Comparison of ENCODE assay signal across 14 cellular contexts in the genomic region with DNA sequence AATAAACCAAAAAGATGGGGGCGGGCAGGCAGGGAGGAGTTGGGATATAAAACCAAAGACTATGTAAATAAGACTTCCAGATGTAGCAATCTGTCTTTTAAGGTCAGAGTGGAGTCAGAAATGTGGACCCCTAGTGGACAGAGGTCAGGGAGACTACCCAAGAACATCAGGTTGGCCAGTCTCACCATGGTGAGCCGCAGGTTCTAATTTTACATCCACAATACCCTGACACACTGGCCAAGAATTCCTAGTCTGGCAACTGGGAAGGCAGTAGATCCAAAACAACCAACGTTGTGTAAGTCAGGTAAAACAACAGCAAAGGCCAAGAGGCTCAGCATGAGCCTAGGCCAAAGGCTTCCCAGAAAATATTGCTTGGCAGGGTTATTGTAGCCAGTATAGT.
DNase-seq lines count a peak whose midpoint lies in the region; ATAC-seq and TF ChIP-seq lines count a peak whose summit lies in the region.
"Had no signal": no experiment of that assay in that cellular context is flagged by ENCODE, and none has a peak within 500 bp of the region (broad histone marks: within the 10 kb centered on the region; RNA-seq: fewer than 3 reads in every experiment).

No MANE protein-coding gene starts in this region.

- no peak overlapping the region for H4K8ac ChIP-seq in neuronal stem cell (ENCODE audit: low read depth, low read length)

- no peaks in the 10 kb centered on the region for H3K36me3 ChIP-seq in PC-3 (ENCODE audit: low read depth, low read length)
- H3K36me3 ChIP-seq in cardiac muscle cell, result no peaks in the 10 kb centered on the region
- no peaks in the 10 kb centered on the region for H3K36me3 ChIP-seq in neuronal stem cell (replicated peaks in 1 of 2; ENCODE audit: control insufficient read depth in 2 of 2, insufficient read depth in 2 of 2, low read length in 2 of 2)

- peak overlapping the region; percentile 91 for H3K27ac Mint-ChIP-seq in activated CD8-positive, alpha-beta T cell treated with anti-CD3 and anti-CD28 coated beads for 36 hours
- no peak overlapping the region for H3K27ac Mint-ChIP-seq in activated CD8-positive, alpha-beta T cell treated with anti-CD3 and anti-CD28 coated beads, Interleukin-2, amount 10 ng/mL, durations not matched to agents 7 days and 5 days
- H3K27ac Mint-ChIP-seq in stimulated activated memory B cell treated with anti-CD40 and anti-IgM and Interleukin-4, amounts not matched to agents 10 μg/mL and 1 μg/mL and 100 μg/mL, for 72 hours, result peak overlapping the region; percentile 30

- no peak overlapping the region for H3K27ac ChIP-seq in PC-3 (ENCODE audit: low read length)
- H3K27ac ChIP-seq in cardiac muscle cell, result peak overlapping the region; percentile 1
- no peak overlapping the region for H3K27ac ChIP-seq in neuronal stem cell (replicated peaks; ENCODE audit: low read length)
- H3K27ac ChIP-seq: PC-9 had no signal

- H3K27me3 ChIP-seq in PC-3 (ENCODE audit: low read length) (no peaks in the 10 kb centered on the region), cardiac muscle cell (no peaks in the 10 kb centered on the region), neuronal stem cell (ENCODE audit: control insufficient read depth in 3 of 3, insufficient read depth in 3 of 3, low read depth in 1 of 3, low read length in 3 of 3) (no peaks in the 10 kb centered on the region)

- H3K79me1 ChIP-seq in neuronal stem cell (ENCODE audit: low read depth, low read length), result no peaks in the 10 kb centered on the region

- H3K4me2 ChIP-seq in PC-3 (ENCODE audit: low read length) (no peak overlapping the region), neuronal stem cell (ENCODE audit: insufficient read depth, low read length, poor library complexity, severe bottlenecking) (no peak overlapping the region)
- H3K4me2 ChIP-seq: PC-9 had no signal

- H3K9ac ChIP-seq in PC-3 (ENCODE audit: low read length) (no peak overlapping the region), neuronal stem cell (ENCODE audit: low read depth, low read length, poor library complexity) (no peak overlapping the region)

- H3K36me3 Mint-ChIP-seq in activated CD8-positive, alpha-beta T cell treated with anti-CD3 and anti-CD28 coated beads for 36 hours (ENCODE audit: low read depth), result peaks cover 34% of the 10 kb centered on the region
- peaks cover 7% of the 10 kb centered on the region for H3K36me3 Mint-ChIP-seq in activated CD8-positive, alpha-beta T cell treated with anti-CD3 and anti-CD28 coated beads, Interleukin-2, amount 10 ng/mL, durations not matched to agents 7 days and 5 days (ENCODE audit: low read depth)
- H3K36me3 Mint-ChIP-seq in stimulated activated memory B cell treated with anti-CD40 and anti-IgM and Interleukin-4, amounts not matched to agents 10 μg/mL and 1 μg/mL and 100 μg/mL, for 72 hours, result peaks cover 8% of the 10 kb centered on the region

- no peak overlapping the region for H2BK5ac ChIP-seq in neuronal stem cell (ENCODE audit: low read length)

- H4K20me1 ChIP-seq in PC-3 (ENCODE audit: low read length), result no peaks in the 10 kb centered on the region

- H3K4me1 Mint-ChIP-seq in activated CD8-positive, alpha-beta T cell treated with anti-CD3 and anti-CD28 coated beads for 36 hours (ENCODE audit: low read depth), result peaks cover 88% of the 10 kb centered on the region
- peaks cover 40% of the 10 kb centered on the region for H3K4me1 Mint-ChIP-seq in activated CD8-positive, alpha-beta T cell treated with anti-CD3 and anti-CD28 coated beads, Interleukin-2, amount 10 ng/mL, durations not matched to agents 7 days and 5 days (ENCODE audit: low read depth)
- H3K4me1 Mint-ChIP-seq in stimulated activated memory B cell treated with anti-CD40 and anti-IgM and Interleukin-4, amounts not matched to agents 10 μg/mL and 1 μg/mL and 100 μg/mL, for 72 hours, result peaks cover 39% of the 10 kb centered on the region

- no peak overlapping the region for H3K23ac ChIP-seq in neuronal stem cell (ENCODE audit: low read depth, low read length, poor library complexity)

- intact Hi-C loops in activated CD8-positive, alpha-beta T cell treated with anti-CD3 and anti-CD28 coated beads for 36 hours (cut with micrococcal nuclease), result loop anchor here (5.0 to 10.0 kb wide), 2 partner anchors 73 to 315 kb away; no protein-coding TSS in a partner anchor
- intact Hi-C loops in PC-3 (cut with micrococcal nuclease) (no loop called here), lower leg skin (cut with DNase I; ENCODE audit: low total_unique reads) (no loop called here)

- H3K4me3 ChIP-seq in PC-3 (ENCODE audit: low read length) (no peak overlapping the region), cardiac muscle cell (no peak overlapping the region), lower leg skin (ENCODE audit: low read depth, poor library complexity, severe bottlenecking) (no peak overlapping the region), neuronal stem cell (ENCODE audit: low read length in 2 of 2) (no peak overlapping the region)
- H3K4me3 ChIP-seq: PC-9 had no signal

- no peaks in the 10 kb centered on the region for H3K4me1 ChIP-seq in PC-3 (ENCODE audit: insufficient read depth, low read length)
- peaks cover 18% of the 10 kb centered on the region for H3K4me1 ChIP-seq in cardiac muscle cell (ENCODE audit: low read depth)
- peaks cover 0 to 3% of the 10 kb centered on the region in 2 donors for H3K4me1 ChIP-seq in neuronal stem cell (ENCODE audit: control insufficient read depth in 2 of 2, insufficient read depth in 1 of 2, low read depth in 1 of 2, low read length in 2 of 2)

- no peak for TF ChIP-seq POLR2A in lower leg skin (IDR thresholded peaks at IDR 0.05)

- no peak overlapping the region for H2AK5ac ChIP-seq in neuronal stem cell (ENCODE audit: low read depth, low read length)

- H3K9me3 Mint-ChIP-seq in activated CD8-positive, alpha-beta T cell treated with anti-CD3 and anti-CD28 coated beads for 36 hours, result no peaks in the 10 kb centered on the region
- no peaks in the 10 kb centered on the region for H3K9me3 Mint-ChIP-seq in activated CD8-positive, alpha-beta T cell treated with anti-CD3 and anti-CD28 coated beads, Interleukin-2, amount 10 ng/mL, durations not matched to agents 7 days and 5 days (ENCODE audit: insufficient read depth)
- H3K9me3 Mint-ChIP-seq in stimulated activated memory B cell treated with anti-CD40 and anti-IgM and Interleukin-4, amounts not matched to agents 10 μg/mL and 1 μg/mL and 100 μg/mL, for 72 hours, result no peaks in the 10 kb centered on the region

- no peak overlapping the region for H2BK12ac ChIP-seq in neuronal stem cell (ENCODE audit: low read length)

- no peak overlapping the region for H3K14ac ChIP-seq in neuronal stem cell (ENCODE audit: low read length)

- no peak overlapping the region for H3K4me3 Mint-ChIP-seq in activated CD8-positive, alpha-beta T cell treated with anti-CD3 and anti-CD28 coated beads for 36 hours
- no peak overlapping the region for H3K4me3 Mint-ChIP-seq in activated CD8-positive, alpha-beta T cell treated with anti-CD3 and anti-CD28 coated beads, Interleukin-2, amount 10 ng/mL, durations not matched to agents 7 days and 5 days
- no peak overlapping the region for H3K4me3 Mint-ChIP-seq in stimulated activated memory B cell treated with anti-CD40 and anti-IgM and Interleukin-4, amounts not matched to agents 10 μg/mL and 1 μg/mL and 100 μg/mL, for 72 hours

- H3K9me2 ChIP-seq in PC-3 (replicated peaks; ENCODE audit: low read length), result no peaks in the 10 kb centered on the region

- no peak overlapping the region for H4K91ac ChIP-seq in neuronal stem cell (ENCODE audit: low read depth, low read length, poor library complexity)

- no peak overlapping the region for H2BK15ac ChIP-seq in neuronal stem cell (ENCODE audit: low read length)

- peak; percentile 43 for TF ChIP-seq CTCF in activated CD8-positive, alpha-beta T cell treated with anti-CD3 and anti-CD28 coated beads for 36 hours (IDR thresholded peaks at IDR 0.05)
- TF ChIP-seq CTCF in PC-3 (conservative IDR thresholded peaks at IDR 0.05; ENCODE audit: low read depth, low read length), result peak; percentile 41
- TF ChIP-seq CTCF in cardiac muscle cell (IDR thresholded peaks at IDR 0.05; ENCODE audit: low read depth, low read length), result no peak
- no peak for TF ChIP-seq CTCF in lower leg skin (IDR thresholded peaks at IDR 0.05)

- H3F3A ChIP-seq in PC-3 (ENCODE audit: low read length, unreplicated experiment), result no peaks in the 10 kb centered on the region

- no peak overlapping the region for H3K4ac ChIP-seq in neuronal stem cell (ENCODE audit: low read length)

- no TSS peak for BruUV-seq in PC-3 (replicated peaks; lab: Mats Ljungman, UMichigan)

- H3K27me3 Mint-ChIP-seq in activated CD8-positive, alpha-beta T cell treated with anti-CD3 and anti-CD28 coated beads for 36 hours, result no peaks in the 10 kb centered on the region
- H3K27me3 Mint-ChIP-seq in activated CD8-positive, alpha-beta T cell treated with anti-CD3 and anti-CD28 coated beads, Interleukin-2, amount 10 ng/mL, durations not matched to agents 7 days and 5 days (ENCODE audit: low read depth), result no peaks in the 10 kb centered on the region
- H3K27me3 Mint-ChIP-seq in stimulated activated memory B cell treated with anti-CD40 and anti-IgM and Interleukin-4, amounts not matched to agents 10 μg/mL and 1 μg/mL and 100 μg/mL, for 72 hours, result no peaks in the 10 kb centered on the region

- H2BK120ac ChIP-seq in neuronal stem cell (ENCODE audit: low read depth, low read length), result no peak overlapping the region

- no peak for DNase-seq in activated CD8-positive, alpha-beta T cell treated with anti-CD3 and anti-CD28 coated beads for 36 hours
- no peak for DNase-seq in activated CD8-positive, alpha-beta T cell treated with anti-CD3 and anti-CD28 coated beads, Interleukin-2, amount 10 ng/mL, durations not matched to agents 7 days and 5 days
- no peak for DNase-seq in PC-3
- no peak for DNase-seq in cardiac muscle cell (ENCODE audit: low read depth in 1 of 2, low spot score in 1 of 2)
- DNase-seq in lower leg skin (ENCODE audit: low spot score in 2 of 2), result no peak
- DNase-seq in neuronal stem cell (ENCODE audit: low spot score), result no peak
- no peak for DNase-seq in SW 1271 (lab: John Stamatoyannopoulos, UW)
- DNase-seq: activated gamma-delta T cell; GDM1; NCI-H1436 treated with DMSO at 0.1 percent for 48 hours; PC-9; stimulated activated CD4-positive, alpha-beta T cell treated with anti-CD3 and anti-CD28 coated beads, Interleukin-1b, Interleukin-23, amount 100 ng/mL, for 48 hours; substantia nigra had no signal

- H3K9me3 ChIP-seq in PC-3 (ENCODE audit: low read length) (no peaks in the 10 kb centered on the region), cardiac muscle cell (ENCODE audit: low read depth) (no peaks in the 10 kb centered on the region), neuronal stem cell (replicated peaks in 1 of 2; ENCODE audit: control insufficient read depth in 2 of 2, insufficient read depth in 1 of 2, low read depth in 1 of 2, low read length in 2 of 2) (no peaks in the 10 kb centered on the region)

- WGBS in lower leg skin, 2 donors, result 74 to 78% methylated on average over 3 of the region's 3 CpGs
- WGBS in neuronal stem cell (ENCODE audit: extremely low coverage in 2 of 2, insufficient read length in 2 of 2, insufficient replicate concordance in 1 of 2), 2 donors, result no CpG with 5 or more reads among the region's 3 CpGs

- CTCF ChIA-PET in activated CD8-positive, alpha-beta T cell treated with anti-CD3 and anti-CD28 coated beads for 36 hours (lab: Charles Lee), result interaction anchor here (0.6 kb wide), 1 partner anchor 30 kb away, joined by 3 read pairs; no protein-coding TSS in a partner anchor
- CTCF ChIA-PET in activated CD8-positive, alpha-beta T cell treated with anti-CD3 and anti-CD28 coated beads, Interleukin-2, amount 10 ng/mL, durations not matched to agents 7 days and 5 days (lab: Charles Lee), result interaction anchor here (1.2 kb wide), 1 partner anchor 63 kb away, joined by 3 read pairs; no protein-coding TSS in a partner anchor
- CTCF ChIA-PET in PC-3 (lab: Charles Lee), result no interaction called here

- POLR2A ChIA-PET in activated CD8-positive, alpha-beta T cell treated with anti-CD3 and anti-CD28 coated beads for 36 hours (lab: Charles Lee), result no interaction called here
- POLR2A ChIA-PET in activated CD8-positive, alpha-beta T cell treated with anti-CD3 and anti-CD28 coated beads, Interleukin-2, amount 10 ng/mL, durations not matched to agents 7 days and 5 days (lab: Charles Lee), result no interaction called here
- POLR2A ChIA-PET in PC-3 (lab: Charles Lee; ENCODE audit: unreplicated experiment), result no interaction called here

- H3K18ac ChIP-seq in neuronal stem cell (ENCODE audit: low read length), result no peak overlapping the region

- H3K79me2 ChIP-seq in PC-3 (ENCODE audit: low read length), result no peaks in the 10 kb centered on the region

- ATAC-seq in activated CD8-positive, alpha-beta T cell treated with anti-CD3 and anti-CD28 coated beads for 36 hours, result no peak
- no peak for ATAC-seq in activated CD8-positive, alpha-beta T cell treated with anti-CD3 and anti-CD28 coated beads, Interleukin-2, amount 10 ng/mL, durations not matched to agents 7 days and 5 days
- ATAC-seq in PC-3, result no peak
- no peak for ATAC-seq in stimulated activated memory B cell treated with anti-CD40 and anti-IgM and Interleukin-4, amounts not matched to agents 10 μg/mL and 1 μg/mL and 100 μg/mL, for 72 hours

- H2AFZ ChIP-seq in PC-3 (ENCODE audit: low read length), result no peak overlapping the region
- H2AFZ ChIP-seq in neuronal stem cell (ENCODE audit: low read length), result no peak overlapping the region
- H2AFZ ChIP-seq: PC-9 had no signal

Comparison
In these comparisons a context has a peak if more than half of its experiments do, and no peak if none do; other contexts are left out.
1. CTCF ChIP-seq: peak in activated CD8-positive, alpha-beta T cell treated with anti-CD3 and anti-CD28 coated beads for 36 hours (single experiment) and PC-3 (single experiment); none in cardiac muscle cell (single experiment) and lower leg skin (0 of 3).